In genomic region chr5:470961-471749, GRCh38 we compare ENCODE assay signal across 9 cellular contexts. TPM values are rescaled to one million over a fixed set of nuclear protein-coding genes. Genes with fewer than 3 reads are reported as not detected.
DNase-seq lines count a peak whose midpoint lies in the region; ATAC-seq, FAIRE-seq and TF ChIP-seq lines count a peak whose summit lies in the region.
"Had no signal": no experiment of that assay in that cellular context is flagged by ENCODE, and none has a peak within 500 bp of the region (broad histone marks: within the 10 kb centered on the region; RNA-seq: fewer than 3 reads in every experiment).

No MANE protein-coding gene starts in this region.

- peaks cover 37% of the 10 kb centered on the region for H3K79me2 ChIP-seq in PC-3 (ENCODE audit: low read length)
- H3K79me2 ChIP-seq in fibroblast of lung (ENCODE audit: control insufficient read depth, insufficient read depth, low read length) = peaks cover 1% of the 10 kb centered on the region

- DNase-seq in GM12892 (ENCODE audit: insufficient read length) = no peak
- no peak for DNase-seq in PC-3
- no peak for DNase-seq in fibroblast of lung (ENCODE audit: low read depth in 2 of 2)
- peak; percentile 61 for DNase-seq in sciatic nerve (ENCODE audit: low spot score)
- no peak for DNase-seq in SIG-M5 (lab: John Stamatoyannopoulos, UW)
- DNase-seq: kidney glomerular epithelial cell had no signal

- H3K4me3 ChIP-seq in PC-3 (ENCODE audit: low read length) (peak overlapping the region; percentile 92), fibroblast of lung (replicated peaks in 1 of 4; ENCODE audit: control extremely low read depth in 1 of 4, insufficient read depth in 1 of 4, low read depth in 3 of 4, low read length in 4 of 4) (peak overlapping the region in 1 of 4 experiments; percentile 82)

- no peak overlapping the region for H2AFZ ChIP-seq in PC-3 (ENCODE audit: low read length)
- no peak overlapping the region for H2AFZ ChIP-seq in fibroblast of lung (ENCODE audit: low read length)

- H3K4me2 ChIP-seq in PC-3 (ENCODE audit: low read length) = peak overlapping the region; percentile 100
- H3K4me2 ChIP-seq in fibroblast of lung (ENCODE audit: extremely low read depth, insufficient read depth, low read length) = peak overlapping the region; percentile 92

- no peaks in the 10 kb centered on the region for H3K9me2 ChIP-seq in PC-3 (replicated peaks; ENCODE audit: low read length)

- H3K4me1 ChIP-seq in PC-3 (ENCODE audit: insufficient read depth, low read length) (peaks cover 32% of the 10 kb centered on the region), fibroblast of lung (ENCODE audit: control insufficient read depth, extremely low read depth, insufficient read depth, low read length) (no peaks in the 10 kb centered on the region)

- H4K20me1 ChIP-seq in PC-3 (ENCODE audit: low read length) = no peaks in the 10 kb centered on the region
- no peaks in the 10 kb centered on the region for H4K20me1 ChIP-seq in fibroblast of lung (ENCODE audit: control insufficient read depth, extremely low read depth, insufficient read depth, low read length)

- intact Hi-C loops in PC-3 (cut with micrococcal nuclease) (loop anchor here (10.0 kb wide), 1 partner anchor 144 kb away; the partner anchor contains the start of gene CEP72), sciatic nerve (cut with DNase I) (no loop called here)

- no peak for FAIRE-seq in GM12892 (lab: Jason Lieb, UNC)

- H3F3A ChIP-seq in PC-3 (ENCODE audit: low read length, unreplicated experiment) = no peaks in the 10 kb centered on the region

- POLR2A ChIA-PET in PC-3 (lab: Charles Lee; ENCODE audit: unreplicated experiment) = no interaction called here

- no peaks in the 10 kb centered on the region for H3K9me3 ChIP-seq in PC-3 (ENCODE audit: low read length)
- no peaks in the 10 kb centered on the region for H3K9me3 ChIP-seq in fibroblast of lung (ENCODE audit: control insufficient read depth, insufficient read depth, low read depth, low read length)

- H3K27ac ChIP-seq in PC-3 (ENCODE audit: low read length) (no peak overlapping the region), fibroblast of lung (ENCODE audit: insufficient read depth, low read length) (no peak overlapping the region)

- H3K9ac ChIP-seq in PC-3 (ENCODE audit: low read length) (no peak overlapping the region), fibroblast of lung (ENCODE audit: insufficient read depth, low read length) (no peak overlapping the region)

- TSS peak; percentile 52 for BruUV-seq in PC-3 (replicated peaks; lab: Mats Ljungman, UMichigan)

- TF ChIP-seq POLR2A in GM12892 (IDR thresholded peaks at IDR 0.05; ENCODE audit: low read depth, low read length) = peak; percentile 39; the same call in 1 of the 2 replicates

- no peak for TF ChIP-seq CTCF in PC-3 (conservative IDR thresholded peaks at IDR 0.05; ENCODE audit: low read depth, low read length)
- no peak for TF ChIP-seq CTCF in fibroblast of lung (conservative IDR thresholded peaks at IDR 0.05 in 1 of 2, IDR thresholded peaks at IDR 0.05 in 1 of 2; ENCODE audit: low read depth in 1 of 2, low read length in 2 of 2)

- H3K27me3 ChIP-seq in PC-3 (ENCODE audit: low read length) (no peaks in the 10 kb centered on the region), fibroblast of lung (ENCODE audit: control insufficient read depth, insufficient read depth, low read length) (peaks cover 6% of the 10 kb centered on the region)

- CTCF ChIA-PET in PC-3 (lab: Charles Lee) = no interaction called here

- peak; percentile 7 for ATAC-seq in PC-3
- no peak for ATAC-seq in sciatic nerve
- ATAC-seq in HG03196 (IDR thresholded peaks at IDR 0.05; ENCODE audit: unreplicated experiment) = no peak
- no peak for ATAC-seq in HG03354 (IDR thresholded peaks at IDR 0.05; ENCODE audit: poor library complexity, severe bottlenecking, unreplicated experiment)
- ATAC-seq in HG02884 (IDR thresholded peaks at IDR 0.05; ENCODE audit: unreplicated experiment) = no peak

- H3K36me3 ChIP-seq in PC-3 (ENCODE audit: low read depth, low read length) (no peaks in the 10 kb centered on the region), fibroblast of lung (ENCODE audit: control insufficient read depth, insufficient read depth, low read length) (peaks cover 8% of the 10 kb centered on the region)

RNA-seq across cellular contexts. Expression of gene EXOC3, which starts 28.2 kb away (rescaled TPM):
- 27.5 TPM for polyA plus RNA-seq in GM12892 (2012; ENCODE audit: missing spikeins)
- total RNA-seq in PC-3 (2014; rRNA removed) (31.3 and 42.1 TPM in 2 replicates), fibroblast of lung (34.5 and 36.5 TPM in 2 replicates), sciatic nerve (58.4 TPM)
- 19.9 and 24.3 TPM in 2 replicates for polyA plus RNA-seq in fibroblast of lung
- 36.3 and 49.1 TPM in 2 replicates for polyA plus RNA-seq in fibroblast of lung (2012)
- 38.8 and 41.0 TPM in 2 replicates for polyA minus RNA-seq in fibroblast of lung (ENCODE audit: low replicate concordance)

RNA-seq across cellular contexts. Expression of gene SLC9A3, which starts 53.1 kb away (rescaled TPM):
- polyA plus RNA-seq in GM12892 (2012; ENCODE audit: missing spikeins) = 1.3 TPM
- total RNA-seq in PC-3 (2014; rRNA removed) = 4.7 and 4.9 TPM in 2 replicates
- total RNA-seq in fibroblast of lung = 0.50 and 0.51 TPM in 2 replicates
- polyA plus RNA-seq in fibroblast of lung = 0.78 and 0.84 TPM in 2 replicates
- 0.73 and 0.83 TPM in 2 replicates for polyA plus RNA-seq in fibroblast of lung (2012)
- polyA minus RNA-seq in fibroblast of lung (ENCODE audit: low replicate concordance) = 0.63 and 0.90 TPM in 2 replicates
- total RNA-seq in sciatic nerve = 12.3 TPM
